ENCODE assay signal across 9 cellular contexts in genomic region chr6:30101423-30101938, GRCh38. TPM values are rescaled to one million over a fixed set of nuclear protein-coding genes. Genes with fewer than 3 reads are reported as not detected.
DNase-seq lines count a peak whose midpoint lies in the region; ATAC-seq and TF ChIP-seq lines count a peak whose summit lies in the region.
"Had no signal": no experiment of that assay in that cellular context is flagged by ENCODE, and none has a peak within 500 bp of the region (broad histone marks: within the 10 kb centered on the region; RNA-seq: fewer than 3 reads in every experiment).

No MANE protein-coding gene starts in this region.

- CTCF ChIA-PET in CD4-positive, alpha-beta memory T cell (lab: Charles Lee; ENCODE audit: partially characterized antibody), result interaction anchor here (0.6 to 6.7 kb wide), 11 partner anchors 9 to 273 kb away, joined by 3 to 263 read pairs (median 6); partner anchors contain the start of genes POLR1H, PPP1R11, RNF39 and TRIM40

- peak overlapping the region; percentile 28 to 85 for H3K9ac ChIP-seq in colonic mucosa (ENCODE audit: low read depth in 2 of 2, low read length in 2 of 2)

- POLR2A ChIA-PET in CD4-positive, alpha-beta memory T cell (lab: Charles Lee; ENCODE audit: partially characterized antibody), result interaction anchor here (0.9 to 4.0 kb wide), 7 partner anchors 10 to 225 kb away, joined by 3 to 38 read pairs (median 5); partner anchors contain the start of genes POLR1H, PPP1R11 and RNF39

- ATAC-seq in aorta (ENCODE audit: low FRiP score), result peak; percentile 4
- no peak for ATAC-seq in GM21367 (IDR thresholded peaks at IDR 0.05; ENCODE audit: unreplicated experiment)
- ATAC-seq in GM18517 (IDR thresholded peaks at IDR 0.05; ENCODE audit: unreplicated experiment), result no peak

- peak overlapping the region; percentile 79 to 93 (median 85) for H3K4me3 Mint-ChIP-seq in CD4-positive, alpha-beta memory T cell

- intact Hi-C loops in CD4-positive, alpha-beta memory T cell (cut with micrococcal nuclease), result no loop called here
- intact Hi-C loops in colonic mucosa (cut with DNase I) (loop anchor here (5.0 kb wide), 3 partner anchors 34 to 111 kb away; partner anchors contain the start of genes PPP1R11 and TRIM26), aorta (cut with DNase I) (no loop called here)

- peak overlapping the region; percentile 46 to 60 for H3K4me3 ChIP-seq in CD4-positive, alpha-beta memory T cell (ENCODE audit: low read length in 2 of 2)
- H3K4me3 ChIP-seq in colonic mucosa (peak overlapping the region; percentile 23), mesodermal cell (ENCODE audit: extremely low read depth, insufficient read depth, low read length, poor library complexity, severe bottlenecking) (peak overlapping the region; percentile 33), aorta (ENCODE audit: low read length in 2 of 2) (peak overlapping the region; percentile 12 to 14)

- peaks cover 48% of the 10 kb centered on the region for H3K4me1 ChIP-seq in CD4-positive, alpha-beta memory T cell (ENCODE audit: insufficient read depth, low read length)
- H3K4me1 ChIP-seq in colonic mucosa (peaks cover 12% of the 10 kb centered on the region), mesodermal cell (ENCODE audit: control insufficient read depth, insufficient read depth, low read length, poor library complexity, severe bottlenecking) (peaks cover 5% of the 10 kb centered on the region), aorta (ENCODE audit: control insufficient read depth in 1 of 2, insufficient read depth in 2 of 2, low read length in 2 of 2) (no peaks in the 10 kb centered on the region)

- H3K27ac Mint-ChIP-seq in CD4-positive, alpha-beta memory T cell, result peak overlapping the region; percentile 0 to 78 (median 69)

- peak overlapping the region; percentile 18 for H3K27ac ChIP-seq in CD4-positive, alpha-beta memory T cell (ENCODE audit: low read depth, low read length)
- peak overlapping the region; percentile 80 for H3K27ac ChIP-seq in colonic mucosa
- H3K27ac ChIP-seq in mesodermal cell (ENCODE audit: low read depth, low read length, severe bottlenecking), result no peak overlapping the region
- H3K27ac ChIP-seq in aorta (ENCODE audit: low read depth in 1 of 2, low read length in 2 of 2), result no peak overlapping the region

- H3K27me3 Mint-ChIP-seq in CD4-positive, alpha-beta memory T cell, result peaks cover 21 to 33% of the 10 kb centered on the region in 2 donors

- no peaks in the 10 kb centered on the region for H3K36me3 Mint-ChIP-seq in CD4-positive, alpha-beta memory T cell

- no peaks in the 10 kb centered on the region for H3K36me3 ChIP-seq in CD4-positive, alpha-beta memory T cell (ENCODE audit: insufficient read depth, low read length)
- H3K36me3 ChIP-seq in colonic mucosa (no peaks in the 10 kb centered on the region), mesodermal cell (ENCODE audit: control insufficient read depth, insufficient read depth, low read length) (no peaks in the 10 kb centered on the region), aorta (ENCODE audit: control insufficient read depth in 1 of 2, insufficient read depth in 2 of 2, low read length in 1 of 2) (no peaks in the 10 kb centered on the region)

- no peaks in the 10 kb centered on the region for H3K9me3 ChIP-seq in CD4-positive, alpha-beta memory T cell (ENCODE audit: control insufficient read depth in 1 of 2, low read length in 2 of 2)
- H3K9me3 ChIP-seq in colonic mucosa (no peaks in the 10 kb centered on the region), mesodermal cell (ENCODE audit: control insufficient read depth, low read length) (no peaks in the 10 kb centered on the region), aorta (ENCODE audit: control insufficient read depth, low read length) (peaks cover 1% of the 10 kb centered on the region)

- peak in 3 of 5 donors; percentile 8 to 29 (median 18) for DNase-seq in CD4-positive, alpha-beta memory T cell
- DNase-seq in NCI-H526 treated with DMSO at 0.1 percent for 48 hours (lab: John Stamatoyannopoulos, UW) (peak; percentile 41), colonic mucosa (no peak), aorta (no peak), NCI-H2107 treated with DMSO at 0.1 percent for 48 hours (lab: John Stamatoyannopoulos, UW; ENCODE audit: unreplicated experiment) (no peak)

- WGBS in mesodermal cell (ENCODE audit: insufficient coverage in 2 of 2), 2 experiments, result 11 to 13% methylated on average over 11 to 12 of the region's 13 CpGs
- WGBS in aorta, 2 donors, result 3 to 7% methylated on average over 13 of the region's 13 CpGs

- H3K9me3 Mint-ChIP-seq in CD4-positive, alpha-beta memory T cell, result peaks cover 0 to 2% (median 0%) of the 10 kb centered on the region in 8 donors

- H3K4me1 Mint-ChIP-seq in CD4-positive, alpha-beta memory T cell, result peaks cover 33 to 61% (median 48%) of the 10 kb centered on the region in 4 donors

- peaks cover 20% of the 10 kb centered on the region for H3K27me3 ChIP-seq in CD4-positive, alpha-beta memory T cell (ENCODE audit: insufficient read depth, low read length)
- no peaks in the 10 kb centered on the region for H3K27me3 ChIP-seq in colonic mucosa
- H3K27me3 ChIP-seq in aorta (ENCODE audit: control insufficient read depth in 1 of 2, insufficient read depth in 2 of 2, low read length in 1 of 2), result peaks cover 0 to 3% of the 10 kb centered on the region in 2 donors

- no peak for TF ChIP-seq CTCF in colonic mucosa (IDR thresholded peaks at IDR 0.05)

RNA-seq across cellular contexts. Expression of gene TRIM31, which starts 11.4 kb away (rescaled TPM):
- total RNA-seq in CD4-positive, alpha-beta memory T cell, result under 1 TPM in 1 of 2 experiments, not detected in 1; 0.20 TPM
- polyA plus RNA-seq in CD4-positive, alpha-beta memory T cell, result under 1 TPM; 0.11 to 0.21 TPM
- total RNA-seq in colonic mucosa (10 to 100 TPM; 44.4 to 51.2 TPM), aorta (not detected)
- polyA plus RNA-seq in mesodermal cell (2013, experiment 1 of 2), result not detected
- polyA plus RNA-seq in mesodermal cell (2013, experiment 2 of 2), result not detected
- polyA plus RNA-seq in aorta, result 10 to 100 TPM in 1 of 2 donors, under 1 TPM in 1; 0.79 to 13.8 TPM
- total RNA-seq: glomerular endothelial cell had no signal

RNA-seq across cellular contexts. Expression of gene RNF39, which starts 25.9 kb away (rescaled TPM):
- not detected for total RNA-seq in CD4-positive, alpha-beta memory T cell
- under 1 TPM in 1 of 2 donors, not detected in 1; 0.21 TPM for polyA plus RNA-seq in CD4-positive, alpha-beta memory T cell
- total RNA-seq in colonic mucosa, result 1 to 10 TPM in 1 of 2 donors, under 1 TPM in 1; 0.93 to 1.6 TPM
- polyA plus RNA-seq in mesodermal cell (2013, experiment 1 of 2), result not detected
- 0.15 TPM for polyA plus RNA-seq in mesodermal cell (2013, experiment 2 of 2)
- total RNA-seq in aorta, result not detected
- polyA plus RNA-seq in aorta, result under 1 TPM in 1 of 2 donors, not detected in 1; 0.26 TPM
- total RNA-seq: glomerular endothelial cell had no signal

RNA-seq across cellular contexts. Expression of gene TRIM40, which starts 34.5 kb away (rescaled TPM):
- total RNA-seq in CD4-positive, alpha-beta memory T cell, result not detected
- polyA plus RNA-seq in CD4-positive, alpha-beta memory T cell, result not detected
- total RNA-seq in colonic mucosa (10 to 100 TPM; 10.7 to 17.0 TPM), aorta (not detected)
- polyA plus RNA-seq in mesodermal cell (2013, experiment 1 of 2), result not detected
- polyA plus RNA-seq in mesodermal cell (2013, experiment 2 of 2), result not detected
- polyA plus RNA-seq in aorta, result 1 to 10 TPM in 1 of 2 donors, not detected in 1; 2.9 TPM
- total RNA-seq: glomerular endothelial cell had no signal

RNA-seq across cellular contexts. Expression of gene PPP1R11, which starts 34.5 kb away (rescaled TPM):
- 10 to 100 TPM; 65.2 to 66.2 TPM for total RNA-seq in CD4-positive, alpha-beta memory T cell
- polyA plus RNA-seq in CD4-positive, alpha-beta memory T cell, result 100 to 1,000 TPM; 114 to 134 TPM
- 10 to 100 TPM; 77.9 to 87.1 TPM for total RNA-seq in colonic mucosa
- polyA plus RNA-seq in mesodermal cell (2013, experiment 1 of 2), result 44.3 TPM
- 39.4 TPM for polyA plus RNA-seq in mesodermal cell (2013, experiment 2 of 2)
- total RNA-seq in aorta, result 10 to 100 TPM; 40.0 to 43.8 TPM
- polyA plus RNA-seq in aorta, result 10 to 100 TPM; 61.6 to 66.7 TPM

RNA-seq across cellular contexts. Expression of gene POLR1H, which starts 40.4 kb away (rescaled TPM):
- total RNA-seq in CD4-positive, alpha-beta memory T cell, result 10 to 100 TPM; 47.2 to 50.0 TPM
- 100 to 1,000 TPM in 1 of 2 donors, 10 to 100 TPM in 1; 65.7 to 109 TPM for polyA plus RNA-seq in CD4-positive, alpha-beta memory T cell
- total RNA-seq in colonic mucosa, result 10 to 100 TPM; 33.2 to 38.4 TPM
- 37.2 TPM for polyA plus RNA-seq in mesodermal cell (2013, experiment 1 of 2)
- 29.6 TPM for polyA plus RNA-seq in mesodermal cell (2013, experiment 2 of 2)
- 10 to 100 TPM; 20.5 to 21.4 TPM for total RNA-seq in aorta
- 10 to 100 TPM; 21.0 to 42.1 TPM for polyA plus RNA-seq in aorta

Comparison
In these comparisons a context has a peak if more than half of its experiments do, and no peak if none do; other contexts are left out.
1. DNase-seq: peak in CD4-positive, alpha-beta memory T cell (3 of 5) and NCI-H526 treated with DMSO at 0.1 percent for 48 hours (single experiment); none in colonic mucosa (single experiment), aorta (0 of 2) and NCI-H2107 treated with DMSO at 0.1 percent for 48 hours (single experiment).
2. H3K27ac ChIP-seq: peak in CD4-positive, alpha-beta memory T cell (single experiment) and colonic mucosa (single experiment); none in mesodermal cell (single experiment) and aorta (0 of 2).
3. RNA of gene TRIM31, which starts 11.4 kb away (total RNA-seq): 44.4 to 51.2 TPM in colonic mucosa; 0.20 TPM in CD4-positive, alpha-beta memory T cell and not detected in aorta; every median in the first group is over 10 times any median in the second.
4. RNA of gene TRIM40, which starts 34.5 kb away (total RNA-seq): 10.7 to 17.0 TPM in colonic mucosa; not detected in CD4-positive, alpha-beta memory T cell and not detected in aorta; every median in the first group is over 10 times any median in the second.
5. Peak in every context shown above with its lines, with median percentiles within 50 percentile points of each other: H3K4me3 ChIP-seq.